In genomic region chr16:11572301-11572995, GRCh38 we compare ENCODE assay signal across 12 cellular contexts. TPM values are rescaled to one million over a fixed set of nuclear protein-coding genes. Genes with fewer than 3 reads are reported as not detected.
A peak's percentile ranks its signal among the peaks of the same experiment; 100 is the strongest.
DNase-seq lines count a peak whose midpoint lies in the region; ATAC-seq lines count a peak whose summit lies in the region.
"Had no signal": no experiment of that assay in that cellular context is flagged by ENCODE, and none has a peak within 500 bp of the region (broad histone marks: within the 10 kb centered on the region; RNA-seq: fewer than 3 reads in every experiment).

No MANE protein-coding gene starts in this region.

- peaks cover 9% of the 10 kb centered on the region for H3K36me3 Mint-ChIP-seq in IgD-negative memory B cell

- H3K4me3 Mint-ChIP-seq in IgD-negative memory B cell = peak overlapping the region; percentile 3 to 76 (median 50)

- peak; percentile 31 for DNase-seq in activated CD4-positive, alpha-beta T cell treated with anti-CD3 and anti-CD28 coated beads for 1 hour
- DNase-seq in caudate nucleus (lab: John Stamatoyannopoulos, UW) (peak in 2 of 61 donors; percentile 13 to 15), middle frontal gyrus (ENCODE audit: extremely low spot score, low spot score) (no peak), HUDEP-2 (lab: John Stamatoyannopoulos, UW; ENCODE audit: unreplicated experiment in 76 of 76) (no peak), SHP77 treated with DMSO at 0.1 percent for 48 hours (lab: John Stamatoyannopoulos, UW) (no peak)
- DNase-seq in stimulated activated CD8-positive, alpha-beta memory T cell treated with anti-CD3 and anti-CD28 coated beads, Interleukin-4, amount 100 ng/mL, for 1 hour (ENCODE audit: low read depth in 2 of 2, low spot score in 1 of 2) = peak; percentile 28 to 47
- DNase-seq: EL; midbrain; RPMI8226; stimulated activated CD4-positive, alpha-beta T cell treated with anti-CD3 and anti-CD28 coated beads, Interleukin-15, amount 100 ng/mL, for 24 hours had no signal

- peaks cover 29 to 48% (median 47%) of the 10 kb centered on the region in 3 donors for H3K4me1 Mint-ChIP-seq in IgD-negative memory B cell

- H3K27ac Mint-ChIP-seq in IgD-negative memory B cell = peak overlapping the region; percentile 86 to 96 (median 91)

- no peaks in the 10 kb centered on the region for H3K27me3 Mint-ChIP-seq in IgD-negative memory B cell

- H3K9me3 Mint-ChIP-seq in IgD-negative memory B cell = no peaks in the 10 kb centered on the region

- no peak for ATAC-seq in HG02798 (IDR thresholded peaks at IDR 0.05; ENCODE audit: poor library complexity, unreplicated experiment)

- H3K27ac ChIP-seq in caudate nucleus (ENCODE audit: low read depth, low read length) = peak overlapping the region; percentile 5

RNA-seq across cellular contexts. Expression of gene LITAF, which starts 14.3 kb away (rescaled TPM):
- 318 TPM for polyA plus RNA-seq in IgD-negative memory B cell

Comparison
In these comparisons a context has a peak if more than half of its experiments do, and no peak if none do; other contexts are left out.
1. DNase-seq: peak in activated CD4-positive, alpha-beta T cell treated with anti-CD3 and anti-CD28 coated beads for 1 hour (single experiment) and stimulated activated CD8-positive, alpha-beta memory T cell treated with anti-CD3 and anti-CD28 coated beads, Interleukin-4, amount 100 ng/mL, for 1 hour (2 of 2); none in middle frontal gyrus (single experiment), HUDEP-2 (0 of 76) and SHP77 treated with DMSO at 0.1 percent for 48 hours (single experiment).